21 cellular contexts compared by ENCODE assay signal in genomic region chr11:4054643-4055042, GRCh38.
"Had no signal": no experiment of that assay in that cellular context is flagged by ENCODE, and none has a peak within 500 bp of the region (broad histone marks: within the 10 kb centered on the region; RNA-seq: fewer than 3 reads in every experiment).

No MANE protein-coding gene starts in this region.

- H3K9me3 Mint-ChIP-seq: activated B cell treated with CpG ODN at 0.5 μM for 24 hours; activated CD4-positive, alpha-beta memory T cell treated with anti-CD3 and anti-CD28 coated beads, Interleukin-2, amount 10 ng/mL, durations not matched to agents 7 days and 5 days; activated naive CD4-positive, alpha-beta T cell treated with anti-CD3 and anti-CD28 coated beads, Interleukin-2, amount 50 U/mL, for 24 hours had no signal

- H3K9me3 ChIP-seq: MG63, Peyer's patch had no signal

- H3K27ac ChIP-seq: Peyer's patch, RWPE1 had no signal

- H3K36me3 ChIP-seq: MG63 had no signal

- DNase-seq: activated B cell treated with CpG ODN at 0.5 μM for 24 hours; activated CD4-positive, alpha-beta memory T cell treated with anti-CD3 and anti-CD28 coated beads, Interleukin-2, amount 10 ng/mL, durations not matched to agents 7 days and 5 days; activated CD4-positive, alpha-beta T cell treated with anti-CD3 and anti-CD28 coated beads for 1 hour; activated CD4-positive, alpha-beta T cell treated with anti-CD3 and anti-CD28 coated beads, Interleukin-2, amount 10 ng/mL, durations not matched to agents 7 days and 5 days; activated gamma-delta T cell treated with Interleukin-2 at 50 U/mL for 16 hours; activated T-cell treated with anti-CD3 and anti-CD28 coated beads for 4 hours; activated T-cell treated with anti-CD3 and anti-CD28 coated beads, Interleukin-2, amount 50 U/mL, for 72 hours; cerebellar nuclear complex; MG63; NCI-H1105; NCI-H1436; NCI-H1694 treated with DMSO at 0.1 percent for 48 hours; NCI-H2029 treated with DMSO at 0.1 percent for 48 hours; NCI-H446; NCI-H524; Peyer's patch; Right ventricle myocardium superior had no signal

- H3K4me3 Mint-ChIP-seq: activated B cell treated with CpG ODN at 0.5 μM for 24 hours; activated CD4-positive, alpha-beta memory T cell treated with anti-CD3 and anti-CD28 coated beads, Interleukin-2, amount 10 ng/mL, durations not matched to agents 7 days and 5 days; activated CD4-positive, alpha-beta T cell treated with anti-CD3 and anti-CD28 coated beads, Interleukin-2, amount 10 ng/mL, durations not matched to agents 7 days and 5 days; activated naive CD4-positive, alpha-beta T cell treated with anti-CD3 and anti-CD28 coated beads, Interleukin-2, amount 50 U/mL, for 24 hours; activated T-cell treated with anti-CD3 and anti-CD28 coated beads, Interleukin-2, amount 50 U/mL, for 72 hours; T-helper 1 cell treated with Interleukin-12 subunit alpha and Interleukin-12 subunit beta and Interleukin-4 antibody, amounts not matched to agents 30 μg/mL and 1 μg/mL, for 36 hours had no signal

- H3K4me3 ChIP-seq: MG63, Peyer's patch had no signal

- H3K27ac Mint-ChIP-seq: activated B cell treated with CpG ODN at 0.5 μM for 24 hours; activated CD4-positive, alpha-beta memory T cell treated with anti-CD3 and anti-CD28 coated beads, Interleukin-2, amount 10 ng/mL, durations not matched to agents 7 days and 5 days; activated CD4-positive, alpha-beta T cell treated with anti-CD3 and anti-CD28 coated beads, Interleukin-2, amount 10 ng/mL, durations not matched to agents 7 days and 5 days; activated T-cell treated with anti-CD3 and anti-CD28 coated beads, Interleukin-2, amount 50 U/mL, for 72 hours; activated T-helper 2 cell treated with anti-CD3 and anti-CD28 coated beads, Interferon-gamma antibody, Interleukin-2, Interleukin-4, amounts not matched to agents 10 μg/mL and 5 μg/mL and 100 μg/mL, durations not matched to agents 14 hours and 24 hours and 36 hours; T-helper 1 cell treated with Interleukin-12 subunit alpha and Interleukin-12 subunit beta and Interleukin-4 antibody, amounts not matched to agents 30 μg/mL and 1 μg/mL, for 36 hours had no signal

- H3K27me3 ChIP-seq: MG63, Peyer's patch had no signal

- ATAC-seq: activated T-cell treated with anti-CD3 and anti-CD28 coated beads, Interleukin-2, amount 50 U/mL, for 72 hours had no signal

- H3K27me3 Mint-ChIP-seq: activated B cell treated with CpG ODN at 0.5 μM for 24 hours; activated CD4-positive, alpha-beta memory T cell treated with anti-CD3 and anti-CD28 coated beads, Interleukin-2, amount 10 ng/mL, durations not matched to agents 7 days and 5 days; activated CD4-positive, alpha-beta T cell treated with anti-CD3 and anti-CD28 coated beads, Interleukin-2, amount 10 ng/mL, durations not matched to agents 7 days and 5 days; activated naive CD4-positive, alpha-beta T cell treated with anti-CD3 and anti-CD28 coated beads, Interleukin-2, amount 50 U/mL, for 24 hours had no signal
